In the genomic region with DNA sequence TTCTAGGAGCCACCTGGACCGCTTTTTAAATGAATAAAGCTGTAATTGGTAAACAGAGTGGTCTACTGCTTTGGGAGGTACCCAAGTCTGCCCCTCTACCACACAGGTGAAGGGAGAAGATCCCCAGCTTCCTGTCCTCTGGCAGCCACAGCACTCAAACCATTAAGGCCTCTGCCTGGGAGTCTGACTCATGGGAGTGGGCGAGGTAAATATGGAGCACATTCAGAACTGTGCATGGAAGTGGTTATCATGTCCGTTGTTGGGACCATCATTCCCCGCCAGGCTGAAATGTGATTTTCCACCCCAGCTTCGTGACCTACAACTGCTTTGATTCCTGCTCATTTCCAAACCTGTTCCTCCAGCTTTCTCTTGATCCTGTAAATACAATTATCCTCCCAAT, we compare ENCODE assay signal across 21 cellular contexts. TPM values are rescaled to one million over a fixed set of nuclear protein-coding genes. Genes with fewer than 3 reads are reported as not detected.
A peak's percentile ranks its signal among the peaks of the same experiment; 100 is the strongest.
DNase-seq lines count a peak whose midpoint lies in the region; ATAC-seq, FAIRE-seq and TF ChIP-seq lines count a peak whose summit lies in the region.
"Had no signal": no experiment of that assay in that cellular context is flagged by ENCODE, and none has a peak within 500 bp of the region (broad histone marks: within the 10 kb centered on the region; RNA-seq: fewer than 3 reads in every experiment).

No MANE protein-coding gene starts in this region.

- DNase-seq in activated effector memory CD4-positive, alpha-beta T cell treated with anti-CD3 and anti-CD28 coated beads, Interleukin-2, amount 50 U/mL, for 16 hours: peak; percentile 44
- no peak for DNase-seq in activated effector memory CD4-positive, alpha-beta T cell treated with Interleukin-2 at 50 U/mL for 16 hours
- DNase-seq in bronchial epithelial cell (ENCODE audit: low read depth) (peak; percentile 41), kidney tubule cell (ENCODE audit: low spot score) (peak; percentile 31), suprapubic skin (ENCODE audit: low spot score in 2 of 2) (no peak), A172 (ENCODE audit: low spot score) (no peak)
- DNase-seq: CD8-positive, alpha-beta memory T cell; H7; NCI-H1048; NCI-H1436 treated with DMSO at 0.1 percent for 48 hours; NCI-H2029 treated with DMSO at 0.1 percent for 48 hours; NCI-H446 treated with DMSO at 0.1 percent for 48 hours; NCI-H82; PC-3 had no signal

- ATAC-seq in GM18909 (IDR thresholded peaks at IDR 0.05; ENCODE audit: poor library complexity, unreplicated experiment): no peak
- ATAC-seq in HG02759 (IDR thresholded peaks at IDR 0.05; ENCODE audit: unreplicated experiment): no peak
- ATAC-seq: HepG2, PC-3 had no signal

- no peaks in the 10 kb centered on the region for H3K9me3 ChIP-seq in suprapubic skin

- H3K36me3 ChIP-seq in bronchial epithelial cell (ENCODE audit: control insufficient read depth, insufficient read depth, low read length): no peaks in the 10 kb centered on the region
- H3K36me3 ChIP-seq in suprapubic skin: no peaks in the 10 kb centered on the region
- H3K36me3 ChIP-seq: BLaER1 treated with 17β-estradiol and CSF1 and Interleukin-3, amounts not matched to agents 10 nM and 100 nM had no signal

- TF ChIP-seq CTCF in bronchial epithelial cell (IDR thresholded peaks at IDR 0.05; ENCODE audit: insufficient read depth, low read length, severe bottlenecking): no peak
- TF ChIP-seq CTCF in suprapubic skin (IDR thresholded peaks at IDR 0.05): no peak

- 81% methylated on average over 5 of the region's 5 CpGs for WGBS in suprapubic skin

- no peak for TF ChIP-seq POLR2A in suprapubic skin (IDR thresholded peaks at IDR 0.05)

- FAIRE-seq in bronchial epithelial cell (lab: Jason Lieb, UNC): peak; percentile 55
- FAIRE-seq: A204.1, GM19239, HepG2 had no signal

- no peaks in the 10 kb centered on the region for H3K4me1 ChIP-seq in suprapubic skin
- H3K4me1 ChIP-seq: BLaER1 treated with 17β-estradiol and CSF1 and Interleukin-3, amounts not matched to agents 10 nM and 100 nM had no signal

- H3K4me3 ChIP-seq in bronchial epithelial cell (ENCODE audit: low read depth, low read length): no peak overlapping the region
- no peak overlapping the region for H3K4me3 ChIP-seq in suprapubic skin
- H3K4me3 ChIP-seq: BLaER1 treated with 17β-estradiol and CSF1 and Interleukin-3, amounts not matched to agents 10 nM and 100 nM had no signal

- H3K27me3 ChIP-seq in bronchial epithelial cell (ENCODE audit: control insufficient read depth, insufficient read depth, low read length) (peaks cover 4% of the 10 kb centered on the region), suprapubic skin (no peaks in the 10 kb centered on the region)
- H3K27me3 ChIP-seq: BLaER1 treated with 17β-estradiol and CSF1 and Interleukin-3, amounts not matched to agents 10 nM and 100 nM had no signal

- no peak overlapping the region for H3K27ac ChIP-seq in suprapubic skin
- H3K27ac ChIP-seq: BLaER1 treated with 17β-estradiol and CSF1 and Interleukin-3, amounts not matched to agents 10 nM and 100 nM; KMS-11 had no signal

- TF ChIP-seq EP300 in suprapubic skin (IDR thresholded peaks at IDR 0.05): no peak

RNA-seq across cellular contexts. Expression of a gene that starts 59.5 kb away (rescaled TPM):
- 4.6 and 11.1 TPM in 2 replicates for total RNA-seq in bronchial epithelial cell
- total RNA-seq in suprapubic skin: 1 to 10 TPM; 2.2 to 4.3 (median 3.4) TPM
- total RNA-seq in A172 (2014; rRNA removed; shearing (Covaris generic)): 23.0 and 26.1 TPM in 2 replicates

Comparison
In these comparisons a context has a peak if more than half of its experiments do, and no peak if none do; other contexts are left out.
1. DNase-seq: peak in activated effector memory CD4-positive, alpha-beta T cell treated with anti-CD3 and anti-CD28 coated beads, Interleukin-2, amount 50 U/mL, for 16 hours (single experiment), bronchial epithelial cell (single experiment) and kidney tubule cell (single experiment); none in activated effector memory CD4-positive, alpha-beta T cell treated with Interleukin-2 at 50 U/mL for 16 hours (single experiment), suprapubic skin (0 of 2) and A172 (single experiment).